In the genomic region with DNA sequence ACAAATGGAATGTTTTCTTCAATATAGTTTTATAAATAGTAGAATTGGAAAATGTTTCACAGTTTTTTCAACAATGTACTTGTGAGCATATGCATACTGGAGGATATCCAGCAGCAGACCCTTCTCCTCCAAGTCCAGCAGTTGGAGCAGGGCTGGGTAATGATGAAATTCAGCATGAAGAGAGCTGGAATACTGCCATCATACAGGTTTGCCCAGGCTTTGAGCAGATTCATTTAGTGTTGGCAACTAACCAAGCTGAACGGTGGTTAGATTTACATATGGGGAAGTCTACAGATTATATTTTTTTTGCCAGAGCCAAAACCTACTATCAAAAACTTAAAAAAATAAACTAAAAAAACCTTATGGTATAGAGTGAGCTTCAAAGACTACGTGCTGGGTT, we compare ENCODE assay signal across 13 cellular contexts. TPM values are rescaled to one million over a fixed set of nuclear protein-coding genes. Genes with fewer than 3 reads are reported as not detected.
DNase-seq lines count a peak whose midpoint lies in the region; TF ChIP-seq lines count a peak whose summit lies in the region.
"Had no signal": no experiment of that assay in that cellular context is flagged by ENCODE, and none has a peak within 500 bp of the region (broad histone marks: within the 10 kb centered on the region; RNA-seq: fewer than 3 reads in every experiment).

No MANE protein-coding gene starts in this region.

- H3K36me3 Mint-ChIP-seq in MCF 10A (ENCODE audit: insufficient read depth, unreplicated experiment), result peaks cover 13% of the 10 kb centered on the region

- H3K27ac Mint-ChIP-seq in MCF 10A (ENCODE audit: low read depth, unreplicated experiment), result no peak overlapping the region

- no peaks in the 10 kb centered on the region for H3K27me3 ChIP-seq in breast epithelium

- H3K36me3 ChIP-seq in breast epithelium, result no peaks in the 10 kb centered on the region

- no peak overlapping the region for H3K4me3 Mint-ChIP-seq in MCF 10A (ENCODE audit: unreplicated experiment)
- H3K4me3 Mint-ChIP-seq: activated T-cell treated with anti-CD3 and anti-CD28 coated beads, Interleukin-2, amount 50 U/mL, for 4 hours had no signal

- no peaks in the 10 kb centered on the region for H3K4me1 ChIP-seq in breast epithelium
- H3K4me1 ChIP-seq: A549 had no signal

- CTCF ChIA-PET in MCF 10A (lab: Yijun Ruan, JAX), result interaction anchor here (0.6 kb wide), 1 partner anchor 1402 kb away, joined by 4 read pairs; no protein-coding TSS in a partner anchor

- H3K9me3 ChIP-seq in breast epithelium, result no peaks in the 10 kb centered on the region
- H3K9me3 ChIP-seq: A549 had no signal

- DNase-seq in MCF 10A (ENCODE audit: unreplicated experiment), result peak; percentile 68
- DNase-seq in breast epithelium (ENCODE audit: low spot score in 2 of 2), result no peak
- DNase-seq in OCI-M1 (lab: John Stamatoyannopoulos, UW), result peak; percentile 60
- peak; percentile 25 for DNase-seq in fibroblast of mammary gland (ENCODE audit: low read depth)
- DNase-seq in ureter (ENCODE audit: low spot score), result peak; percentile 47
- no peak for DNase-seq in occipital lobe (lab: John Stamatoyannopoulos, UW)
- DNase-seq in retina, result no peak
- no peak for DNase-seq in NCI-H1417 (lab: John Stamatoyannopoulos, UW)
- DNase-seq: activated T-cell treated with anti-CD3 and anti-CD28 coated beads, Interleukin-2, amount 50 U/mL, for 4 hours; caudate nucleus; Karpas-422; WERI-Rb-1 had no signal

- intact Hi-C loops in MCF 10A (cut with micrococcal nuclease), result no loop called here
- intact Hi-C loops in breast epithelium (cut with DNase I; ENCODE audit: low total_unique reads), result no loop called here

- H3K9me3 Mint-ChIP-seq in MCF 10A (ENCODE audit: unreplicated experiment), result no peaks in the 10 kb centered on the region
- H3K9me3 Mint-ChIP-seq: activated T-cell treated with anti-CD3 and anti-CD28 coated beads, Interleukin-2, amount 50 U/mL, for 4 hours had no signal

- no peak overlapping the region for H3K4me3 ChIP-seq in breast epithelium
- no peak overlapping the region for H3K4me3 ChIP-seq in fibroblast of mammary gland (ENCODE audit: control insufficient read depth, low read depth, low read length)
- H3K4me3 ChIP-seq: A549 had no signal

- no peak overlapping the region for H3K27ac ChIP-seq in breast epithelium
- H3K27ac ChIP-seq: A549, WERI-Rb-1 had no signal

- no peak for TF ChIP-seq CTCF in MCF 10A (IDR thresholded peaks at IDR 0.05; ENCODE audit: unreplicated experiment)
- no peak for TF ChIP-seq CTCF in breast epithelium (IDR thresholded peaks at IDR 0.05)
- TF ChIP-seq CTCF in fibroblast of mammary gland (conservative IDR thresholded peaks at IDR 0.05; ENCODE audit: control insufficient read depth, insufficient read depth, low read depth, low read length), result no peak

- peaks cover 11% of the 10 kb centered on the region for H3K4me1 Mint-ChIP-seq in MCF 10A (ENCODE audit: insufficient read depth, unreplicated experiment)

- POLR2A ChIA-PET in MCF 10A (lab: Yijun Ruan, JAX), result interaction anchor here (0.6 to 1.3 kb wide), 4 partner anchors 8 to 93 kb away, joined by 3 to 4 read pairs (median 3); no protein-coding TSS in a partner anchor

- no peaks in the 10 kb centered on the region for H3K27me3 Mint-ChIP-seq in MCF 10A (ENCODE audit: insufficient read depth, unreplicated experiment)

- no peak for TF ChIP-seq POLR2A in breast epithelium (IDR thresholded peaks at IDR 0.05)

- BruUV-seq in MCF 10A (replicated peaks; lab: Mats Ljungman, UMichigan), result no TSS peak

RNA-seq across cellular contexts. Expression of gene WDR3, which starts 38.4 kb away (rescaled TPM):
- total RNA-seq in MCF 10A (2022), result 57.3 and 74.1 TPM in 2 replicates
- total RNA-seq in breast epithelium, result 10 to 100 TPM; 12.1 to 15.4 (median 13.6) TPM
- total RNA-seq in ureter, result 31.6 TPM
- total RNA-seq in occipital lobe, result 19.3 TPM

RNA-seq across cellular contexts. Expression of gene GDAP2, which starts 38.5 kb away (rescaled TPM):
- 27.3 and 29.7 TPM in 2 replicates for total RNA-seq in MCF 10A (2022)
- total RNA-seq in breast epithelium, result 10 to 100 TPM; 28.5 to 39.7 (median 36.1) TPM
- 37.7 TPM for total RNA-seq in ureter
- total RNA-seq in occipital lobe, result 73.9 TPM

Comparison
In these comparisons a context has a peak if more than half of its experiments do, and no peak if none do; other contexts are left out.
1. DNase-seq: peak in MCF 10A (single experiment), OCI-M1 (single experiment), fibroblast of mammary gland (single experiment) and ureter (single experiment); none in breast epithelium (0 of 2), occipital lobe (single experiment), retina (single experiment) and NCI-H1417 (0 of 3).